Comparison of ENCODE assay signal across 1 cellular context in the genomic region with DNA sequence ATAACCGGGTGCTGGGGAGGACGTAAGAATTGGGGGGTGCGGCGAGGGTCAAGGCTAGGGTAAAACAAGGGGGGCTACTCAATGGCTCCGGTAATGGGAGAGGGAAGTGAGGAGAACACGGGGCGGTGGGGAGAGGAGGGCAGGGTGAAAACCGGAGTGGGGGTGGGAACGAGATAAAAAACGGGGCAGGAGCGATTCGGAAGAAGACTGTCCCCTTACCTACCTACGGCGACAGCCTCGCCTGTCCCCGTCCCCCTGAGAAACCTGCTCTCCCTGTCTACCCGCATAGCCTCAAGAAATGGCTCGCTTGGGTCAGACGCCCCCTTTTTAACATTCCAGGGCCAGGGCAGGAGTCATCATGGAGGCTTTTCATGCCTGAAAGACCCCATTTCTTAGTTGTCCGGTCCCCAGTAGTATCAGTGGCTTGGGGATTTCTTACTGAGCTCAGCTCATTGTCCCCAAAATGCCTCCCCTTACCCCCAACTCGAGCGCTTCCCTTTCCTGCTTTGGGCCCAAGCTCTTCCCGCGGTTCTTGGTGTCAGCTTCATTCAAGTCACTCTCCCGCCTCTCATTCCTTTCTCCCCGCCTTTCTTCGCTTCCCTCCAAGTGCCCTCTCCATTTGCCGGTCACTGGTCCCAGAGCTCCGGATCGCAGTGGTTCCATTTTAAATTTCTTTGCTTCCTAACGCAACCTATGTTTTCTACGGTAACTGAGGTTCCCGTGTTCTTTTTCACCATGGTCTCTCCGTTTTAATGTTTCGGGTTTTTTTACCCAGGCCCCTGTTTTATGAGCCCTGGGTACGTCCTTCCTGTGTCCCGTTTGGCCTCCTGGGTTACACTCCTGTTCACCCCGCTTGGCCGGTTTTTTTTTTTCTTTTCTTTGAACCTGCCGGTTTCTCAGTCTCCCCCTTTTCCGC.
TF ChIP-seq lines count a peak whose summit lies in the region.

No MANE protein-coding gene starts in this region.

TF ChIP-seq in H1, 55 proteins besides CTCF, POLR2A, EP300 and RAD21:
- no peak for TF ChIP-seq MAFK (IDR thresholded peaks at IDR 0.05; ENCODE audit: low read depth, low read length)
- TF ChIP-seq CBX5 (IDR thresholded peaks at IDR 0.05; ENCODE audit: low read depth, low read length) = no peak
- TF ChIP-seq BRCA1 (IDR thresholded peaks at IDR 0.05; ENCODE audit: low read depth, low read length) = no peak
- no peak for TF ChIP-seq JUN (IDR thresholded peaks at IDR 0.05; ENCODE audit: low read depth, low read length)
- no peak for TF ChIP-seq BACH1 (IDR thresholded peaks at IDR 0.05; ENCODE audit: low read length)
- TF ChIP-seq EGR1 (IDR thresholded peaks at IDR 0.05; ENCODE audit: borderline replicate concordance, low read depth, low read length) = no peak
- TF ChIP-seq KDM1A (IDR thresholded peaks at IDR 0.05; ENCODE audit: borderline replicate concordance, low read length) = no peak
- TF ChIP-seq, protein P1, sequence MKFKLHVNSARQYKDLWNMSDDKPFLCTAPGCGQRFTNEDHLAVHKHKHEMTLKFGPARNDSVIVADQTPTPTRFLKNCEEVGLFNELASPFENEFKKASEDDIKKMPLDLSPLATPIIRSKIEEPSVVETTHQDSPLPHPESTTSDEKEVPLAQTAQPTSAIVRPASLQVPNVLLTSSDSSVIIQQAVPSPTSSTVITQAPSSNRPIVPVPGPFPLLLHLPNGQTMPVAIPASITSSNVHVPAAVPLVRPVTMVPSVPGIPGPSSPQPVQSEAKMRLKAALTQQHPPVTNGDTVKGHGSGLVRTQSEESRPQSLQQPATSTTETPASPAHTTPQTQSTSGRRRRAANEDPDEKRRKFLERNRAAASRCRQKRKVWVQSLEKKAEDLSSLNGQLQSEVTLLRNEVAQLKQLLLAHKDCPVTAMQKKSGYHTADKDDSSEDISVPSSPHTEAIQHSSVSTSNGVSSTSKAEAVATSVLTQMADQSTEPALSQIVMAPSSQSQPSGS (IDR thresholded peaks at IDR 0.05; ENCODE audit: low read length) = no peak
- TF ChIP-seq RXRA (IDR thresholded peaks at IDR 0.05; ENCODE audit: insufficient read depth, low read depth, low read length) = no peak
- no peak for TF ChIP-seq TAF7 (optimal IDR thresholded peaks at IDR 0.05; ENCODE audit: borderline replicate concordance, low read depth, low read length)
- TF ChIP-seq CHD1 (IDR thresholded peaks at IDR 0.05; ENCODE audit: low read depth, low read length) = no peak
- TF ChIP-seq TAF1 (IDR thresholded peaks at IDR 0.05; ENCODE audit: low read depth, low read length) = peak; percentile 69
- no peak for TF ChIP-seq NRF1 (IDR thresholded peaks at IDR 0.05; ENCODE audit: low read depth, low read length)
- no peak for TF ChIP-seq KDM5A (IDR thresholded peaks at IDR 0.05; ENCODE audit: low read length)
- no peak; the same call in 1 of the 2 replicates for TF ChIP-seq YY1 (IDR thresholded peaks at IDR 0.05; ENCODE audit: low read depth, low read length)
- TF ChIP-seq TCF12 (IDR thresholded peaks at IDR 0.05; ENCODE audit: low read depth, low read length) = no peak
- no peak for TF ChIP-seq SIRT6 (IDR thresholded peaks at IDR 0.05; ENCODE audit: low read length)
- TF ChIP-seq EZH2 (IDR thresholded peaks at IDR 0.05; ENCODE audit: low read depth, low read length, severe bottlenecking) = no peak
- no peak for TF ChIP-seq HDAC6 (IDR thresholded peaks at IDR 0.05; ENCODE audit: low read depth, low read length)
- TF ChIP-seq SP2 (IDR thresholded peaks at IDR 0.05; ENCODE audit: low read length) = no peak
- TF ChIP-seq SIX5 (IDR thresholded peaks at IDR 0.05; ENCODE audit: low read depth, low read length) = no peak
- TF ChIP-seq CHD2 (IDR thresholded peaks at IDR 0.05; ENCODE audit: low read length) = no peak
- TF ChIP-seq, protein P2, sequence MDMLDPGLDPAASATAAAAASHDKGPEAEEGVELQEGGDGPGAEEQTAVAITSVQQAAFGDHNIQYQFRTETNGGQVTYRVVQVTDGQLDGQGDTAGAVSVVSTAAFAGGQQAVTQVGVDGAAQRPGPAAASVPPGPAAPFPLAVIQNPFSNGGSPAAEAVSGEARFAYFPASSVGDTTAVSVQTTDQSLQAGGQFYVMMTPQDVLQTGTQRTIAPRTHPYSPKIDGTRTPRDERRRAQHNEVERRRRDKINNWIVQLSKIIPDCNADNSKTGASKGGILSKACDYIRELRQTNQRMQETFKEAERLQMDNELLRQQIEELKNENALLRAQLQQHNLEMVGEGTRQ (IDR thresholded peaks at IDR 0.05; ENCODE audit: low read length) = no peak
- TF ChIP-seq ASH2L (IDR thresholded peaks at IDR 0.05; ENCODE audit: low read length) = peak; percentile 79
- TF ChIP-seq GTF2F1 (IDR thresholded peaks at IDR 0.05; ENCODE audit: borderline replicate concordance, low read depth, low read length) = 0 out of 2 replicates have a peak, but pooled peaks have one; percentile 51
- TF ChIP-seq BCL11A (IDR thresholded peaks at IDR 0.05; ENCODE audit: low read depth in 2 of 2, low read length in 2 of 2) = no peak
- no peak for TF ChIP-seq SP4 (IDR thresholded peaks at IDR 0.05; ENCODE audit: low read length)
- no peak for TF ChIP-seq ZNF274 (IDR thresholded peaks at IDR 0.05; ENCODE audit: borderline replicate concordance, extremely low read depth, low read length)
- no peak for TF ChIP-seq POU5F1 (IDR thresholded peaks at IDR 0.05; ENCODE audit: low read depth, low read length)
- TF ChIP-seq SP1 (IDR thresholded peaks at IDR 0.05; ENCODE audit: low read depth, low read length) = no peak
- TF ChIP-seq, protein P3, sequence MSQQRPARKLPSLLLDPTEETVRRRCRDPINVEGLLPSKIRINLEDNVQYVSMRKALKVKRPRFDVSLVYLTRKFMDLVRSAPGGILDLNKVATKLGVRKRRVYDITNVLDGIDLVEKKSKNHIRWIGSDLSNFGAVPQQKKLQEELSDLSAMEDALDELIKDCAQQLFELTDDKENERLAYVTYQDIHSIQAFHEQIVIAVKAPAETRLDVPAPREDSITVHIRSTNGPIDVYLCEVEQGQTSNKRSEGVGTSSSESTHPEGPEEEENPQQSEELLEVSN (IDR thresholded peaks at IDR 0.05) = 0 out of 2 replicates have a peak, but pooled peaks have one; percentile 46
- TF ChIP-seq, protein P4, sequence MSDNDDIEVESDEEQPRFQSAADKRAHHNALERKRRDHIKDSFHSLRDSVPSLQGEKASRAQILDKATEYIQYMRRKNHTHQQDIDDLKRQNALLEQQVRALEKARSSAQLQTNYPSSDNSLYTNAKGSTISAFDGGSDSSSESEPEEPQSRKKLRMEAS (IDR thresholded peaks at IDR 0.05) = no peak
- TF ChIP-seq RFX5 (IDR thresholded peaks at IDR 0.05; ENCODE audit: borderline replicate concordance, low read depth, low read length) = no peak
- TF ChIP-seq JUND (IDR thresholded peaks at IDR 0.05; ENCODE audit: low read length) = no peak
- no peak for TF ChIP-seq CEBPB (IDR thresholded peaks at IDR 0.05; ENCODE audit: low read depth, low read length)
- no peak for TF ChIP-seq CBX8 (IDR thresholded peaks at IDR 0.05; ENCODE audit: borderline replicate concordance, low read depth, low read length)
- peak; percentile 78 for TF ChIP-seq POLR2AphosphoS5 (IDR thresholded peaks at IDR 0.05; ENCODE audit: low read depth, low read length)
- TF ChIP-seq PHF8 (conservative IDR thresholded peaks at IDR 0.05; ENCODE audit: low read depth, low read length) = peak; percentile 38
- no peak for TF ChIP-seq CTBP2 (IDR thresholded peaks at IDR 0.05; ENCODE audit: borderline replicate concordance, insufficient read depth, insufficient read length, low read length)
- peak; percentile 19 for TF ChIP-seq TEAD4 (IDR thresholded peaks at IDR 0.05; ENCODE audit: low read depth, low read length)
- TF ChIP-seq SRF (IDR thresholded peaks at IDR 0.05; ENCODE audit: low read depth, low read length) = no peak
- no peak for TF ChIP-seq HDAC2 (IDR thresholded peaks at IDR 0.05; ENCODE audit: borderline replicate concordance in 1 of 2, low read depth in 2 of 2, low read length in 2 of 2)
- TF ChIP-seq, protein P5, sequence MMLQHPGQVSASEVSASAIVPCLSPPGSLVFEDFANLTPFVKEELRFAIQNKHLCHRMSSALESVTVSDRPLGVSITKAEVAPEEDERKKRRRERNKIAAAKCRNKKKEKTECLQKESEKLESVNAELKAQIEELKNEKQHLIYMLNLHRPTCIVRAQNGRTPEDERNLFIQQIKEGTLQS (IDR thresholded peaks at IDR 0.05; ENCODE audit: insufficient read depth, low read depth, low read length) = no peak
- TF ChIP-seq SAP30 (IDR thresholded peaks at IDR 0.05; ENCODE audit: insufficient read depth, insufficient replicate concordance, low read length) = no peak
- TF ChIP-seq SUZ12 (IDR thresholded peaks at IDR 0.05; ENCODE audit: low read length) = no peak
- TF ChIP-seq FOSL1 (IDR thresholded peaks at IDR 0.05; ENCODE audit: insufficient read depth, low read depth, low read length) = no peak
- peak; percentile 43 to 81; a peak in 1 of 4 replicates for TF ChIP-seq SIN3A (conservative IDR thresholded peaks at IDR 0.05 in 1 of 2, IDR thresholded peaks at IDR 0.05 in 1 of 2; ENCODE audit: low read depth in 1 of 2, low read length in 2 of 2)
- TF ChIP-seq NANOG (IDR thresholded peaks at IDR 0.05; ENCODE audit: insufficient read depth, low read depth, low read length, poor library complexity, severe bottlenecking) = no peak
- TF ChIP-seq KDM4A (IDR thresholded peaks at IDR 0.05; ENCODE audit: low read depth, low read length, severe bottlenecking) = no peak
- peak; percentile 72 for TF ChIP-seq RBBP5 (IDR thresholded peaks at IDR 0.05; ENCODE audit: borderline replicate concordance, low read depth, low read length)
- TF ChIP-seq CREB1 (IDR thresholded peaks at IDR 0.05) = no peak
- TF ChIP-seq, protein P6, sequence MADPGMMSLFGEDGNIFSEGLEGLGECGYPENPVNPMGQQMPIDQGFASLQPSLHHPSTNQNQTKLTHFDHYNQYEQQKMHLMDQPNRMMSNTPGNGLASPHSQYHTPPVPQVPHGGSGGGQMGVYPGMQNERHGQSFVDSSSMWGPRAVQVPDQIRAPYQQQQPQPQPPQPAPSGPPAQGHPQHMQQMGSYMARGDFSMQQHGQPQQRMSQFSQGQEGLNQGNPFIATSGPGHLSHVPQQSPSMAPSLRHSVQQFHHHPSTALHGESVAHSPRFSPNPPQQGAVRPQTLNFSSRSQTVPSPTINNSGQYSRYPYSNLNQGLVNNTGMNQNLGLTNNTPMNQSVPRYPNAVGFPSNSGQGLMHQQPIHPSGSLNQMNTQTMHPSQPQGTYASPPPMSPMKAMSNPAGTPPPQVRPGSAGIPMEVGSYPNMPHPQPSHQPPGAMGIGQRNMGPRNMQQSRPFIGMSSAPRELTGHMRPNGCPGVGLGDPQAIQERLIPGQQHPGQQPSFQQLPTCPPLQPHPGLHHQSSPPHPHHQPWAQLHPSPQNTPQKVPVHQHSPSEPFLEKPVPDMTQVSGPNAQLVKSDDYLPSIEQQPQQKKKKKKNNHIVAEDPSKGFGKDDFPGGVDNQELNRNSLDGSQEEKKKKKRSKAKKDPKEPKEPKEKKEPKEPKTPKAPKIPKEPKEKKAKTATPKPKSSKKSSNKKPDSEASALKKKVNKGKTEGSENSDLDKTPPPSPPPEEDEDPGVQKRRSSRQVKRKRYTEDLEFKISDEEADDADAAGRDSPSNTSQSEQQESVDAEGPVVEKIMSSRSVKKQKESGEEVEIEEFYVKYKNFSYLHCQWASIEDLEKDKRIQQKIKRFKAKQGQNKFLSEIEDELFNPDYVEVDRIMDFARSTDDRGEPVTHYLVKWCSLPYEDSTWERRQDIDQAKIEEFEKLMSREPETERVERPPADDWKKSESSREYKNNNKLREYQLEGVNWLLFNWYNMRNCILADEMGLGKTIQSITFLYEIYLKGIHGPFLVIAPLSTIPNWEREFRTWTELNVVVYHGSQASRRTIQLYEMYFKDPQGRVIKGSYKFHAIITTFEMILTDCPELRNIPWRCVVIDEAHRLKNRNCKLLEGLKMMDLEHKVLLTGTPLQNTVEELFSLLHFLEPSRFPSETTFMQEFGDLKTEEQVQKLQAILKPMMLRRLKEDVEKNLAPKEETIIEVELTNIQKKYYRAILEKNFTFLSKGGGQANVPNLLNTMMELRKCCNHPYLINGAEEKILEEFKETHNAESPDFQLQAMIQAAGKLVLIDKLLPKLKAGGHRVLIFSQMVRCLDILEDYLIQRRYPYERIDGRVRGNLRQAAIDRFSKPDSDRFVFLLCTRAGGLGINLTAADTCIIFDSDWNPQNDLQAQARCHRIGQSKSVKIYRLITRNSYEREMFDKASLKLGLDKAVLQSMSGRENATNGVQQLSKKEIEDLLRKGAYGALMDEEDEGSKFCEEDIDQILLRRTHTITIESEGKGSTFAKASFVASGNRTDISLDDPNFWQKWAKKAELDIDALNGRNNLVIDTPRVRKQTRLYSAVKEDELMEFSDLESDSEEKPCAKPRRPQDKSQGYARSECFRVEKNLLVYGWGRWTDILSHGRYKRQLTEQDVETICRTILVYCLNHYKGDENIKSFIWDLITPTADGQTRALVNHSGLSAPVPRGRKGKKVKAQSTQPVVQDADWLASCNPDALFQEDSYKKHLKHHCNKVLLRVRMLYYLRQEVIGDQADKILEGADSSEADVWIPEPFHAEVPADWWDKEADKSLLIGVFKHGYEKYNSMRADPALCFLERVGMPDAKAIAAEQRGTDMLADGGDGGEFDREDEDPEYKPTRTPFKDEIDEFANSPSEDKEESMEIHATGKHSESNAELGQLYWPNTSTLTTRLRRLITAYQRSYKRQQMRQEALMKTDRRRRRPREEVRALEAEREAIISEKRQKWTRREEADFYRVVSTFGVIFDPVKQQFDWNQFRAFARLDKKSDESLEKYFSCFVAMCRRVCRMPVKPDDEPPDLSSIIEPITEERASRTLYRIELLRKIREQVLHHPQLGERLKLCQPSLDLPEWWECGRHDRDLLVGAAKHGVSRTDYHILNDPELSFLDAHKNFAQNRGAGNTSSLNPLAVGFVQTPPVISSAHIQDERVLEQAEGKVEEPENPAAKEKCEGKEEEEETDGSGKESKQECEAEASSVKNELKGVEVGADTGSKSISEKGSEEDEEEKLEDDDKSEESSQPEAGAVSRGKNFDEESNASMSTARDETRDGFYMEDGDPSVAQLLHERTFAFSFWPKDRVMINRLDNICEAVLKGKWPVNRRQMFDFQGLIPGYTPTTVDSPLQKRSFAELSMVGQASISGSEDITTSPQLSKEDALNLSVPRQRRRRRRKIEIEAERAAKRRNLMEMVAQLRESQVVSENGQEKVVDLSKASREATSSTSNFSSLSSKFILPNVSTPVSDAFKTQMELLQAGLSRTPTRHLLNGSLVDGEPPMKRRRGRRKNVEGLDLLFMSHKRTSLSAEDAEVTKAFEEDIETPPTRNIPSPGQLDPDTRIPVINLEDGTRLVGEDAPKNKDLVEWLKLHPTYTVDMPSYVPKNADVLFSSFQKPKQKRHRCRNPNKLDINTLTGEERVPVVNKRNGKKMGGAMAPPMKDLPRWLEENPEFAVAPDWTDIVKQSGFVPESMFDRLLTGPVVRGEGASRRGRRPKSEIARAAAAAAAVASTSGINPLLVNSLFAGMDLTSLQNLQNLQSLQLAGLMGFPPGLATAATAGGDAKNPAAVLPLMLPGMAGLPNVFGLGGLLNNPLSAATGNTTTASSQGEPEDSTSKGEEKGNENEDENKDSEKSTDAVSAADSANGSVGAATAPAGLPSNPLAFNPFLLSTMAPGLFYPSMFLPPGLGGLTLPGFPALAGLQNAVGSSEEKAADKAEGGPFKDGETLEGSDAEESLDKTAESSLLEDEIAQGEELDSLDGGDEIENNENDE (IDR thresholded peaks at IDR 0.05; ENCODE audit: insufficient replicate concordance, low read length) = no peak
- TF ChIP-seq RNF2 (IDR thresholded peaks at IDR 0.05; ENCODE audit: borderline replicate concordance, low read depth, low read length, missing control alignments, poor library complexity, severe bottlenecking) = no peak
- peak; percentile 63; the same call in 1 of the 2 replicates for TF ChIP-seq TBP (IDR thresholded peaks at IDR 0.05; ENCODE audit: low read depth, low read length)
- TF ChIP-seq GABPA (IDR thresholded peaks at IDR 0.05; ENCODE audit: borderline replicate concordance, insufficient read depth, low read length) = no peak
